In genomic region chr2:233225230-233226068, GRCh38 we compare ENCODE assay signal across 16 cellular contexts.
"Had no signal": no experiment of that assay in that cellular context is flagged by ENCODE, and none has a peak within 500 bp of the region (broad histone marks: within the 10 kb centered on the region; RNA-seq: fewer than 3 reads in every experiment).

No MANE protein-coding gene starts in this region.

- H3K9me3 ChIP-seq: colonic mucosa, esophagus muscularis mucosa, heart left ventricle, prostate gland, upper lobe of right lung had no signal

- H3K27me3 ChIP-seq: colonic mucosa, heart left ventricle, upper lobe of right lung had no signal

- H3K9me3 Mint-ChIP-seq: activated naive CD4-positive, alpha-beta T cell treated with anti-CD3 and anti-CD28 coated beads, Interleukin-2, amount 50 U/mL, for 72 hours; activated T-cell treated with anti-CD3 and anti-CD28 coated beads, Interleukin-2, amount 50 U/mL, for 4 hours; mesothelial cell of epicardium; nephron progenitor cell; stimulated activated naive CD8-positive, alpha-beta T cell treated with anti-CD3 and anti-CD28 coated beads, Interleukin-15, amount 100 ng/mL, for 72 hours had no signal

- FAIRE-seq: small intestine had no signal

- H3K4me1 Mint-ChIP-seq: mesothelial cell of epicardium, nephron progenitor cell had no signal

- H3K27me3 Mint-ChIP-seq: stimulated activated naive CD8-positive, alpha-beta T cell treated with anti-CD3 and anti-CD28 coated beads, Interleukin-15, amount 100 ng/mL, for 72 hours had no signal

- ATAC-seq: activated T-cell treated with anti-CD3 and anti-CD28 coated beads, Interleukin-2, amount 50 U/mL, for 4 hours; heart left ventricle; right cardiac atrium; stimulated activated naive CD8-positive, alpha-beta T cell treated with anti-CD3 and anti-CD28 coated beads, Interleukin-15, amount 100 ng/mL, for 72 hours; upper lobe of right lung had no signal

- DNase-seq: activated gamma-delta T cell; activated T-cell treated with anti-CD3 and anti-CD28 coated beads, Interleukin-2, amount 50 U/mL, for 4 hours; colonic mucosa; foreskin melanocyte; heart left ventricle; nephron progenitor cell; occipital lobe; right cardiac atrium; small intestine; stimulated activated CD4-positive, alpha-beta T cell treated with anti-CD3 and anti-CD28 coated beads, Interleukin-4, amount 100 ng/mL, for 24 hours; stimulated activated naive CD8-positive, alpha-beta T cell treated with anti-CD3 and anti-CD28 coated beads, Interleukin-15, amount 100 ng/mL, for 72 hours; upper lobe of right lung had no signal

- H3K4me3 ChIP-seq: colonic mucosa, esophagus muscularis mucosa, heart left ventricle, prostate gland, upper lobe of right lung had no signal

- H3K36me3 Mint-ChIP-seq: activated naive CD4-positive, alpha-beta T cell treated with anti-CD3 and anti-CD28 coated beads, Interleukin-2, amount 50 U/mL, for 72 hours; mesothelial cell of epicardium had no signal

- H3K36me3 ChIP-seq: colonic mucosa, esophagus muscularis mucosa, heart left ventricle, prostate gland, upper lobe of right lung had no signal

- H3K4me1 ChIP-seq: colonic mucosa, esophagus muscularis mucosa, heart left ventricle, prostate gland, upper lobe of right lung had no signal

- H3K4me3 Mint-ChIP-seq: activated T-cell treated with anti-CD3 and anti-CD28 coated beads, Interleukin-2, amount 50 U/mL, for 4 hours; mesothelial cell of epicardium; nephron progenitor cell; stimulated activated naive CD8-positive, alpha-beta T cell treated with anti-CD3 and anti-CD28 coated beads, Interleukin-15, amount 100 ng/mL, for 72 hours had no signal

- H3K27ac Mint-ChIP-seq: mesothelial cell of epicardium; nephron progenitor cell; stimulated activated naive CD8-positive, alpha-beta T cell treated with anti-CD3 and anti-CD28 coated beads, Interleukin-15, amount 100 ng/mL, for 72 hours had no signal
